ENCODE assay signal across 8 cellular contexts in genomic region chr13:42990147-42990990, GRCh38. TPM values are rescaled to one million over a fixed set of nuclear protein-coding genes. Genes with fewer than 3 reads are reported as not detected.
DNase-seq lines count a peak whose midpoint lies in the region; ATAC-seq and TF ChIP-seq lines count a peak whose summit lies in the region.

No MANE protein-coding gene starts in this region.

- H3K4me1 ChIP-seq in osteoblast (ENCODE audit: insufficient read depth, low read length): peaks cover 20% of the 10 kb centered on the region

- TF ChIP-seq CTCF in choroid plexus epithelial cell (conservative IDR thresholded peaks at IDR 0.05; ENCODE audit: low read depth, low read length) (no peak), osteoblast (IDR thresholded peaks at IDR 0.05; ENCODE audit: extremely low read depth, low read depth, low read length) (no peak)

- peak overlapping the region; percentile 87 for H3K4me2 ChIP-seq in osteoblast (ENCODE audit: insufficient read depth, low read length)

- H3K27ac ChIP-seq in osteoblast (ENCODE audit: low read depth, low read length): no peak overlapping the region

- H3K36me3 ChIP-seq in osteoblast (ENCODE audit: insufficient read depth, low read length): no peaks in the 10 kb centered on the region

- intact Hi-C loops in sciatic nerve (cut with DNase I): no loop called here

- no peaks in the 10 kb centered on the region for H3K27me3 ChIP-seq in osteoblast (ENCODE audit: insufficient read depth, low read length)

- peak; percentile 41 for DNase-seq in DMS79 treated with DMSO at 0.1 percent for 48 hours (lab: John Stamatoyannopoulos, UW)
- DNase-seq in NCI-H146 (lab: John Stamatoyannopoulos, UW): peak; percentile 17
- DNase-seq in choroid plexus epithelial cell (ENCODE audit: low read depth): peak; percentile 88
- DNase-seq in osteoblast (ENCODE audit: insufficient read length, low spot score, missing footprints): no peak
- DNase-seq in sciatic nerve (ENCODE audit: low spot score): no peak

- H3K79me2 ChIP-seq in osteoblast (ENCODE audit: insufficient read depth, low read length): no peaks in the 10 kb centered on the region

- H4K20me1 ChIP-seq in osteoblast (ENCODE audit: insufficient read depth, low read length): no peaks in the 10 kb centered on the region

- no peaks in the 10 kb centered on the region for H3K9me3 ChIP-seq in osteoblast (ENCODE audit: low read depth, low read length)

- ATAC-seq in sciatic nerve: no peak
- ATAC-seq in GM18517 (IDR thresholded peaks at IDR 0.05; ENCODE audit: unreplicated experiment): no peak
- ATAC-seq in HG02981 (IDR thresholded peaks at IDR 0.05; ENCODE audit: unreplicated experiment): no peak
- no peak for ATAC-seq in HG02571 (IDR thresholded peaks at IDR 0.05; ENCODE audit: unreplicated experiment)

- H3K4me3 ChIP-seq in choroid plexus epithelial cell (ENCODE audit: low read depth, low read length) (peak overlapping the region; percentile 69), osteoblast (ENCODE audit: insufficient read depth, low read length) (peak overlapping the region; percentile 27)

- no peak overlapping the region for H2AFZ ChIP-seq in osteoblast (ENCODE audit: low read length)

RNA-seq across cellular contexts. Expression of gene EPSTI1, which starts 1.7 kb away (rescaled TPM):
- 25.9 and 30.8 TPM in 2 replicates for total RNA-seq in osteoblast
- total RNA-seq in sciatic nerve: 7.8 TPM

RNA-seq across cellular contexts. Expression of gene DNAJC15, which starts 33.0 kb away (rescaled TPM):
- total RNA-seq in osteoblast: 13.0 and 17.0 TPM in 2 replicates
- 6.2 TPM for total RNA-seq in sciatic nerve

Comparison
In these comparisons a context has a peak if more than half of its experiments do, and no peak if none do; other contexts are left out.
1. DNase-seq: peak in DMS79 treated with DMSO at 0.1 percent for 48 hours (single experiment), NCI-H146 (single experiment) and choroid plexus epithelial cell (single experiment); none in osteoblast (single experiment) and sciatic nerve (single experiment).